19 cellular contexts compared by ENCODE assay signal in genomic region chr9:107215381-107215780, GRCh38.
DNase-seq lines count a peak whose midpoint lies in the region; ATAC-seq and TF ChIP-seq lines count a peak whose summit lies in the region.
"Had no signal": no experiment of that assay in that cellular context is flagged by ENCODE, and none has a peak within 500 bp of the region (broad histone marks: within the 10 kb centered on the region; RNA-seq: fewer than 3 reads in every experiment).

No MANE protein-coding gene starts in this region.

- H3K9ac ChIP-seq in MM.1S (ENCODE audit: low read length) = no peak overlapping the region

- H3K79me2 ChIP-seq in MM.1S (ENCODE audit: low read length) = no peaks in the 10 kb centered on the region

- H3K27ac Mint-ChIP-seq in stimulated activated naive CD8-positive, alpha-beta T cell treated with anti-CD3 and anti-CD28 coated beads, Interleukin-15, Interleukin-2, amounts not matched to agents 100 ng/mL and 50 ng/mL, for 24 hours = peak overlapping the region; percentile 26
- H3K27ac Mint-ChIP-seq: activated naive CD4-positive, alpha-beta T cell treated with anti-CD3 and anti-CD28 coated beads, Interleukin-2, amount 50 U/mL, for 24 hours; H9; memory B cell had no signal

- H3K27me3 ChIP-seq in RWPE2 (ENCODE audit: insufficient read depth, poor library complexity, severe bottlenecking) (no peaks in the 10 kb centered on the region), MM.1S (replicated peaks; ENCODE audit: insufficient read depth, low read length) (no peaks in the 10 kb centered on the region)
- H3K27me3 ChIP-seq: colonic mucosa, esophagus squamous epithelium had no signal

- H3K36me3 Mint-ChIP-seq in stimulated activated naive CD8-positive, alpha-beta T cell treated with anti-CD3 and anti-CD28 coated beads, Interleukin-15, Interleukin-2, amounts not matched to agents 100 ng/mL and 50 ng/mL, for 24 hours (ENCODE audit: low read depth) = no peaks in the 10 kb centered on the region
- H3K36me3 Mint-ChIP-seq: activated naive CD4-positive, alpha-beta T cell treated with anti-CD3 and anti-CD28 coated beads, Interleukin-2, amount 50 U/mL, for 24 hours; memory B cell had no signal

- no peak for DNase-seq in stimulated activated naive CD8-positive, alpha-beta T cell treated with anti-CD3 and anti-CD28 coated beads, Interleukin-15, Interleukin-2, amounts not matched to agents 100 U/mL and 50 U/mL, for 24 hours
- DNase-seq in RWPE2 (ENCODE audit: low spot score) = no peak
- DNase-seq in fibroblast of pulmonary artery (ENCODE audit: low read depth) = peak; percentile 29
- DNase-seq in cerebellar nuclear complex (lab: John Stamatoyannopoulos, UW) = no peak
- no peak for DNase-seq in CD1c-positive myeloid dendritic cell (ENCODE audit: extremely low spot score)
- DNase-seq in MM.1S = no peak
- no peak for DNase-seq in 8988T
- DNase-seq: activated CD4-positive, CD25-positive, alpha-beta regulatory T cell treated with anti-CD3 and anti-CD28 coated beads, Interleukin-2, amount 50 U/mL, for 72 hours; activated CD8-positive, alpha-beta memory T cell treated with anti-CD3 and anti-CD28 coated beads, Interleukin-2, amount 50 U/mL, for 48 hours; Caco-2; colonic mucosa; esophagus squamous epithelium; H9; NCI-H1105; occipital lobe; small intestine had no signal

- H3K4me3 Mint-ChIP-seq in stimulated activated naive CD8-positive, alpha-beta T cell treated with anti-CD3 and anti-CD28 coated beads, Interleukin-15, Interleukin-2, amounts not matched to agents 100 ng/mL and 50 ng/mL, for 24 hours = no peak overlapping the region
- H3K4me3 Mint-ChIP-seq: activated naive CD4-positive, alpha-beta T cell treated with anti-CD3 and anti-CD28 coated beads, Interleukin-2, amount 50 U/mL, for 24 hours; H9; memory B cell had no signal

- H3K4me1 ChIP-seq in RWPE2 (ENCODE audit: insufficient read depth, poor library complexity, severe bottlenecking) = peaks cover 28% of the 10 kb centered on the region
- no peaks in the 10 kb centered on the region for H3K4me1 ChIP-seq in MM.1S (ENCODE audit: low read length)
- H3K4me1 ChIP-seq: colonic mucosa had no signal

- no peaks in the 10 kb centered on the region for H4K20me1 ChIP-seq in MM.1S (ENCODE audit: insufficient read depth, low read length)

- TF ChIP-seq CTCF in RWPE2 (IDR thresholded peaks at IDR 0.05; ENCODE audit: poor library complexity, severe bottlenecking) (no peak), fibroblast of pulmonary artery (IDR thresholded peaks at IDR 0.05; ENCODE audit: low read length, missing control alignments) (no peak), MM.1S (IDR thresholded peaks at IDR 0.05; ENCODE audit: low read length) (no peak)

- H3K27ac ChIP-seq in RWPE2 (ENCODE audit: poor library complexity, severe bottlenecking) (peak overlapping the region; percentile 73), MM.1S (ENCODE audit: low read length) (no peak overlapping the region)
- H3K27ac ChIP-seq: colonic mucosa, esophagus squamous epithelium had no signal

- H3F3A ChIP-seq in MM.1S (ENCODE audit: insufficient read depth, low read length) = no peaks in the 10 kb centered on the region

- no peak overlapping the region for H3K4me3 ChIP-seq in RWPE2 (ENCODE audit: severe bottlenecking)
- H3K4me3 ChIP-seq in fibroblast of pulmonary artery (replicated peaks; ENCODE audit: low read depth, low read length) = no peak overlapping the region
- H3K4me3 ChIP-seq in MM.1S (ENCODE audit: low read length) = no peak overlapping the region
- H3K4me3 ChIP-seq: colonic mucosa, esophagus squamous epithelium had no signal

- H3K9me3 ChIP-seq in RWPE2 (ENCODE audit: severe bottlenecking) (no peaks in the 10 kb centered on the region), MM.1S (replicated peaks; ENCODE audit: insufficient read depth, low read length) (no peaks in the 10 kb centered on the region)
- H3K9me3 ChIP-seq: Caco-2, colonic mucosa, esophagus squamous epithelium had no signal

- ATAC-seq in stimulated activated naive CD8-positive, alpha-beta T cell treated with anti-CD3 and anti-CD28 coated beads, Interleukin-15, Interleukin-2, amounts not matched to agents 100 U/mL and 50 U/mL, for 24 hours = no peak
- ATAC-seq in RWPE2 (ENCODE audit: low read depth) = peak; percentile 26; the same call in 1 of the 3 replicates

- H3K4me2 ChIP-seq in MM.1S (ENCODE audit: low read depth, low read length) = no peak overlapping the region

- H3K4me1 Mint-ChIP-seq in stimulated activated naive CD8-positive, alpha-beta T cell treated with anti-CD3 and anti-CD28 coated beads, Interleukin-15, Interleukin-2, amounts not matched to agents 100 ng/mL and 50 ng/mL, for 24 hours (ENCODE audit: low read depth) = peaks cover 38% of the 10 kb centered on the region

- H3K36me3 ChIP-seq in RWPE2 (ENCODE audit: low read depth) (no peaks in the 10 kb centered on the region), MM.1S (replicated peaks; ENCODE audit: insufficient read depth, low read length) (no peaks in the 10 kb centered on the region)
- H3K36me3 ChIP-seq: colonic mucosa, esophagus squamous epithelium had no signal

- peaks cover 3% of the 10 kb centered on the region for H3K27me3 Mint-ChIP-seq in stimulated activated naive CD8-positive, alpha-beta T cell treated with anti-CD3 and anti-CD28 coated beads, Interleukin-15, Interleukin-2, amounts not matched to agents 100 ng/mL and 50 ng/mL, for 24 hours

- H3K9me3 Mint-ChIP-seq in stimulated activated naive CD8-positive, alpha-beta T cell treated with anti-CD3 and anti-CD28 coated beads, Interleukin-15, Interleukin-2, amounts not matched to agents 100 ng/mL and 50 ng/mL, for 24 hours = peaks cover 4% of the 10 kb centered on the region
- H3K9me3 Mint-ChIP-seq: activated naive CD4-positive, alpha-beta T cell treated with anti-CD3 and anti-CD28 coated beads, Interleukin-2, amount 50 U/mL, for 24 hours; H9 had no signal

- H2AFZ ChIP-seq in MM.1S (ENCODE audit: low read length) = no peak overlapping the region

- no peaks in the 10 kb centered on the region for H3K9me2 ChIP-seq in MM.1S (replicated peaks; ENCODE audit: insufficient read depth, low read length)
